1 cellular context compared by ENCODE assay signal in the genomic region with DNA sequence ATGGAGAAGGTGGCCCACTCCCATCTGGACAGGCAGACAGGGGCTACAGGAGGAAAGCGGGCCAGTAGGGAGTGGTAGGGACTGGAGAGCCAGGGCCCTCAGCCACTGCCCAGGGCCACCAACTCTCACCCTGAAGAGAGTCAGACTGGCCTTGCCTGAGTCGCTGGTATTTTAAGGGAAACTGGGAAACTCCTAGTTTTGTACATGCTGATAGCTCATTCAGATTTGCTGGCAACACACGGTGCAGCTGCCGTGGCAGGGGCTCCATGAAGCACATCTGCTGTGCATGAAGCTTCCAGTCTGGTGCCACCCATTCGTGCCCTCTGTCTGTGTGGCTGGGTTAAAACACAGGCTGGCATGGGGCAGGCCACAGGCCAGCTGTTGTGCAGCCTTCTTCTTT.
TF ChIP-seq lines count a peak whose summit lies in the region.

No MANE protein-coding gene starts in this region.

TF ChIP-seq in SK-N-SH, 30 proteins besides CTCF, POLR2A, EP300 and RAD21 (continued from another document):
- TF ChIP-seq, protein P1, sequence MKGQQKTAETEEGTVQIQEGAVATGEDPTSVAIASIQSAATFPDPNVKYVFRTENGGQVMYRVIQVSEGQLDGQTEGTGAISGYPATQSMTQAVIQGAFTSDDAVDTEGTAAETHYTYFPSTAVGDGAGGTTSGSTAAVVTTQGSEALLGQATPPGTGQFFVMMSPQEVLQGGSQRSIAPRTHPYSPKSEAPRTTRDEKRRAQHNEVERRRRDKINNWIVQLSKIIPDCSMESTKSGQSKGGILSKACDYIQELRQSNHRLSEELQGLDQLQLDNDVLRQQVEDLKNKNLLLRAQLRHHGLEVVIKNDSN (IDR thresholded peaks at IDR 0.05; ENCODE audit: borderline replicate concordance, low read depth) = no peak
- TF ChIP-seq TAF1 (IDR thresholded peaks at IDR 0.05; ENCODE audit: borderline replicate concordance, low read depth, low read length) (no peak), RXRA (IDR thresholded peaks at IDR 0.05; ENCODE audit: borderline replicate concordance, low read depth) (no peak), CHD2 (IDR thresholded peaks at IDR 0.05; ENCODE audit: low read length, partially characterized antibody) (no peak)
